In genomic region chr20:24479106-24479505, GRCh38 we compare ENCODE assay signal across 17 cellular contexts. TPM values are rescaled to one million over a fixed set of nuclear protein-coding genes. Genes with fewer than 3 reads are reported as not detected.
A peak's percentile ranks its signal among the peaks of the same experiment; 100 is the strongest.
DNase-seq lines count a peak whose midpoint lies in the region; ATAC-seq and TF ChIP-seq lines count a peak whose summit lies in the region.
"Had no signal": no experiment of that assay in that cellular context is flagged by ENCODE, and none has a peak within 500 bp of the region (broad histone marks: within the 10 kb centered on the region; RNA-seq: fewer than 3 reads in every experiment).

No MANE protein-coding gene starts in this region.

- no peak overlapping the region for H3K4ac ChIP-seq in H9 (ENCODE audit: low read depth, low read length)
- no peak overlapping the region for H3K4ac ChIP-seq in neuronal stem cell (ENCODE audit: low read length)

- H3K4me1 ChIP-seq in H9 (ENCODE audit: insufficient read depth, low read length) (peaks cover 2% of the 10 kb centered on the region; the same call in 1 of the 2 replicates), neuronal stem cell (ENCODE audit: control insufficient read depth in 2 of 2, insufficient read depth in 1 of 2, low read depth in 1 of 2, low read length in 2 of 2) (peaks cover 0 to 5% of the 10 kb centered on the region in 2 donors), sigmoid colon (no peaks in the 10 kb centered on the region), ovary (ENCODE audit: insufficient read depth) (no peaks in the 10 kb centered on the region)

- H3K36me3 ChIP-seq in neuronal stem cell (replicated peaks in 1 of 2; ENCODE audit: control insufficient read depth in 2 of 2, insufficient read depth in 2 of 2, low read length in 2 of 2) = no peaks in the 10 kb centered on the region
- no peaks in the 10 kb centered on the region for H3K36me3 ChIP-seq in sigmoid colon
- H3K36me3 ChIP-seq in ovary = no peaks in the 10 kb centered on the region

- ATAC-seq in GM18498 (IDR thresholded peaks at IDR 0.05; ENCODE audit: unreplicated experiment) = no peak
- ATAC-seq: HCT116 had no signal

- no peaks in the 10 kb centered on the region for H3K23me2 ChIP-seq in H9 (ENCODE audit: insufficient read length, low read depth, low read length, poor library complexity, severe bottlenecking)

- H3K23ac ChIP-seq in H9 (ENCODE audit: insufficient read length, low read depth, low read length) (no peak overlapping the region), neuronal stem cell (ENCODE audit: low read depth, low read length, poor library complexity) (no peak overlapping the region)

- TF ChIP-seq POLR2A in sigmoid colon (IDR thresholded peaks at IDR 0.05) = no peak
- TF ChIP-seq POLR2A in ovary (IDR thresholded peaks at IDR 0.05) = no peak

- no peak overlapping the region for H2BK20ac ChIP-seq in H9 (ENCODE audit: low read depth, low read length, poor library complexity, severe bottlenecking)

- H2BK12ac ChIP-seq in H9 (ENCODE audit: insufficient read length, low read depth, low read length) (no peak overlapping the region), neuronal stem cell (ENCODE audit: low read length) (no peak overlapping the region)

- H3K79me2 ChIP-seq in H9 (ENCODE audit: insufficient read depth, low read length) = no peaks in the 10 kb centered on the region; the same call in 1 of the 2 replicates

- no peak for DNase-seq in H9
- DNase-seq in chondrocyte (ENCODE audit: low spot score) = peak; percentile 52
- DNase-seq in neuronal stem cell (ENCODE audit: low spot score) = no peak
- peak; percentile 32 for DNase-seq in sigmoid colon
- no peak for DNase-seq in ovary
- DNase-seq: C1 segment of cervical spinal cord, Calu3, COR-L47, DMS53, DMS79 treated with DMSO at 0.1 percent for 48 hours, GF-D8, GM23248, H7 had no signal

- no peak overlapping the region for H3K27ac ChIP-seq in H9 (ENCODE audit: insufficient read length, low read depth, low read length)
- H3K27ac ChIP-seq in neuronal stem cell (replicated peaks; ENCODE audit: low read length) = no peak overlapping the region
- H3K27ac ChIP-seq in sigmoid colon = no peak overlapping the region
- H3K27ac ChIP-seq in ovary = no peak overlapping the region
- H3K27ac ChIP-seq: GM23248 had no signal

- H4K91ac ChIP-seq in H9 (ENCODE audit: insufficient read length, low read depth, low read length) (no peak overlapping the region), neuronal stem cell (ENCODE audit: low read depth, low read length, poor library complexity) (no peak overlapping the region)

- H3K79me1 ChIP-seq in H9 (ENCODE audit: insufficient read depth, low read depth, low read length, poor library complexity, severe bottlenecking) (no peaks in the 10 kb centered on the region), neuronal stem cell (ENCODE audit: low read depth, low read length) (peaks cover 3% of the 10 kb centered on the region)

- no peak overlapping the region for H2BK15ac ChIP-seq in H9 (ENCODE audit: low read depth, low read length)
- no peak overlapping the region for H2BK15ac ChIP-seq in neuronal stem cell (ENCODE audit: low read length)

- H3K9ac ChIP-seq in H9 (ENCODE audit: extremely low read depth, insufficient read length, low read length) (no peak overlapping the region), neuronal stem cell (ENCODE audit: low read depth, low read length, poor library complexity) (no peak overlapping the region)
- H3K9ac ChIP-seq: GM23248 had no signal

- intact Hi-C loops in sigmoid colon (cut with DNase I) (no loop called here), ovary (cut with DNase I) (no loop called here)

- H3K4me3 ChIP-seq in neuronal stem cell (ENCODE audit: low read length in 2 of 2) (no peak overlapping the region), sigmoid colon (no peak overlapping the region), ovary (no peak overlapping the region)
- H3K4me3 ChIP-seq: GM23248 had no signal

- no peak overlapping the region for H3T11ph ChIP-seq in H9 (ENCODE audit: low read length)

- peaks cover 13% of the 10 kb centered on the region for H3K27me3 Mint-ChIP-seq in H9 (ENCODE audit: low read depth)
- H3K27me3 Mint-ChIP-seq in chondrocyte (ENCODE audit: low read depth) = peaks cover 4% of the 10 kb centered on the region

- H3K9me3 ChIP-seq in H9 (ENCODE audit: control insufficient read depth, low read depth, low read length) = no peaks in the 10 kb centered on the region
- H3K9me3 ChIP-seq in neuronal stem cell (replicated peaks in 1 of 2; ENCODE audit: control insufficient read depth in 2 of 2, insufficient read depth in 1 of 2, low read depth in 1 of 2, low read length in 2 of 2) = no peaks in the 10 kb centered on the region
- H3K9me3 ChIP-seq in sigmoid colon = no peaks in the 10 kb centered on the region
- H3K9me3 ChIP-seq in ovary = no peaks in the 10 kb centered on the region

- WGBS in H9 (ENCODE audit: extremely low coverage, insufficient read length, low lambda C conversion rate) = no CpG with 5 or more reads among the region's 4 CpGs
- no CpG with 5 or more reads among the region's 4 CpGs for WGBS in neuronal stem cell (ENCODE audit: extremely low coverage in 2 of 2, insufficient read length in 2 of 2, insufficient replicate concordance in 1 of 2), 2 donors
- WGBS in sigmoid colon, 2 donors = 89 to 94% methylated on average over 4 of the region's 4 CpGs
- WGBS in ovary, 3 donors = 94 to 99% (median 97%) methylated on average over 4 of the region's 4 CpGs

- no peak overlapping the region for H3K18ac ChIP-seq in H9 (ENCODE audit: insufficient read length, low read depth, low read length)
- H3K18ac ChIP-seq in neuronal stem cell (ENCODE audit: low read length) = peak overlapping the region; percentile 61

- H3K56ac ChIP-seq in H9 (ENCODE audit: insufficient read length, low read depth, low read length) = no peak overlapping the region

- H3K27me3 ChIP-seq in H9 (ENCODE audit: insufficient read depth, low read length) (no peaks in the 10 kb centered on the region), neuronal stem cell (ENCODE audit: control insufficient read depth in 3 of 3, insufficient read depth in 3 of 3, low read depth in 1 of 3, low read length in 3 of 3) (no peaks in the 10 kb centered on the region), sigmoid colon (peaks cover 0 to 42% (median 0%) of the 10 kb centered on the region in 3 donors), ovary (no peaks in the 10 kb centered on the region)

- H3K9me3 Mint-ChIP-seq in H9 (no peaks in the 10 kb centered on the region; a peak in 2 of 5 replicates), chondrocyte (ENCODE audit: low read depth) (no peaks in the 10 kb centered on the region)

- H3K4me1 Mint-ChIP-seq in H9 (peaks cover 22 to 36% of the 10 kb centered on the region in 2 experiments), chondrocyte (ENCODE audit: low read depth) (peaks cover 13% of the 10 kb centered on the region)
- H3K4me1 Mint-ChIP-seq: CD4-positive, alpha-beta memory T cell had no signal

- no peak overlapping the region for H4K5ac ChIP-seq in H9 (ENCODE audit: insufficient read length, low read depth, low read length)

- H4K20me1 ChIP-seq in H9 (ENCODE audit: control insufficient read depth, insufficient read depth, insufficient read length) = no peaks in the 10 kb centered on the region

- H2AFZ ChIP-seq in H9 (ENCODE audit: low read length) = no peak overlapping the region
- H2AFZ ChIP-seq in neuronal stem cell (ENCODE audit: low read length) = no peak overlapping the region
- H2AFZ ChIP-seq: GM23248 had no signal

- H2AK5ac ChIP-seq in H9 (ENCODE audit: insufficient read length, low read length) = no peak overlapping the region
- no peak overlapping the region for H2AK5ac ChIP-seq in neuronal stem cell (ENCODE audit: low read depth, low read length)

- H2BK120ac ChIP-seq in H9 (ENCODE audit: low read depth, low read length, poor library complexity, severe bottlenecking) (no peak overlapping the region), neuronal stem cell (ENCODE audit: low read depth, low read length) (no peak overlapping the region)

- H4K8ac ChIP-seq in H9 (replicated peaks; ENCODE audit: insufficient read length, low read depth, low read length) = no peak overlapping the region
- H4K8ac ChIP-seq in neuronal stem cell (ENCODE audit: low read depth, low read length) = no peak overlapping the region

- peak overlapping the region in 2 of 3 experiments; percentile 26; a peak in 2 of 7 replicates for H3K27ac Mint-ChIP-seq in H9
- H3K27ac Mint-ChIP-seq in chondrocyte (ENCODE audit: unreplicated experiment) = no peak overlapping the region
- H3K27ac Mint-ChIP-seq: CD4-positive, alpha-beta memory T cell had no signal

- H2BK5ac ChIP-seq in H9 (ENCODE audit: insufficient read length, low read length) (no peak overlapping the region), neuronal stem cell (ENCODE audit: low read length) (no peak overlapping the region)

- H3K14ac ChIP-seq in H9 (ENCODE audit: insufficient read depth, low read length) = no peak overlapping the region
- H3K14ac ChIP-seq in neuronal stem cell (ENCODE audit: low read length) = no peak overlapping the region

- no peak for TF ChIP-seq EP300 in sigmoid colon (IDR thresholded peaks at IDR 0.05)
- no peak for TF ChIP-seq EP300 in ovary (IDR thresholded peaks at IDR 0.05)

- H3K4me3 Mint-ChIP-seq in H9 (no peak overlapping the region), chondrocyte (ENCODE audit: unreplicated experiment) (no peak overlapping the region)
- H3K4me3 Mint-ChIP-seq: CD4-positive, alpha-beta memory T cell had no signal

- H3K4me2 ChIP-seq in H9 (ENCODE audit: insufficient read depth, insufficient read length, low read length) (no peak overlapping the region), neuronal stem cell (ENCODE audit: insufficient read depth, low read length, poor library complexity, severe bottlenecking) (no peak overlapping the region)

- TF ChIP-seq CTCF in H9 (conservative IDR thresholded peaks at IDR 0.05) (no peak), chondrocyte (IDR thresholded peaks at IDR 0.05) (no peak), sigmoid colon (IDR thresholded peaks at IDR 0.05) (no peak), ovary (IDR thresholded peaks at IDR 0.05) (no peak)

- peaks cover 0 to 6% (median 3%) of the 10 kb centered on the region in 3 experiments; a peak in 4 of 7 replicates for H3K36me3 Mint-ChIP-seq in H9 (ENCODE audit: insufficient read depth in 1 of 3, low read depth in 3 of 3)
- H3K36me3 Mint-ChIP-seq in chondrocyte (ENCODE audit: low read depth) = no peaks in the 10 kb centered on the region
- H3K36me3 Mint-ChIP-seq: CD4-positive, alpha-beta memory T cell had no signal

RNA-seq across cellular contexts. Expression of gene SYNDIG1, which starts 9.7 kb away (rescaled TPM):
- total RNA-seq in H9 (2021) (4.7 and 5.4 TPM in 2 replicates), chondrocyte (5.6 to 16.4 TPM (median 6.1 TPM) in 3 replicates), sigmoid colon (under 1 TPM in 3 of 4 donors, not detected in 1; 0.16 to 0.36 (median 0.27) TPM), ovary (1 to 10 TPM in 3 of 7 donors, under 1 TPM in 3, not detected in 1; 0.10 to 6.8 (median 1.1) TPM)
- 1.8 TPM for polyA plus RNA-seq in neuronal stem cell (2013, experiment 1 of 2)
- polyA plus RNA-seq in neuronal stem cell (2013, experiment 2 of 2) = 1.7 TPM
- polyA plus RNA-seq in sigmoid colon (under 1 TPM in 2 of 3 donors, not detected in 1; 0.60 to 0.69 TPM), ovary (1 to 10 TPM in 1 of 2 donors, under 1 TPM in 1; 0.91 to 2.0 TPM)
- total RNA-seq: Calu3; CD4-positive, alpha-beta memory T cell; G401 had no signal
- polyA plus RNA-seq: CD4-positive, alpha-beta memory T cell had no signal

Comparison
In these comparisons a context has a peak if more than half of its experiments do, and no peak if none do; other contexts are left out.
1. DNase-seq: peak in chondrocyte (single experiment) and sigmoid colon (single experiment); none in H9 (single experiment), neuronal stem cell (single experiment) and ovary (0 of 5).